In the genomic region with DNA sequence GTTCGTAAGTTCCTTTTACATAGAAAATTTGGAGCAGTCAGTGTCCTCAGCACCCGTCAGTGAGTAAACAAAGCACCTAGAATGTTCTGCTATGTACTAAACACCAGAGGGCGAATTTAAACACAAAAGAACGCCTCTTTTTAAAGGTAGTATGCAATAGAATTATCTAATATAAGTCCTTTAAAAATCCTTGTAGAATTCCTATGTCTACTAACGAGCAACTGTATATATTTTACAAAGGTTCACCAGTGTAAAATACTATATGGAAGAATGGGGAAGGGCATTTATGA, we compare ENCODE assay signal across 9 cellular contexts. TPM values are rescaled to one million over a fixed set of nuclear protein-coding genes. Genes with fewer than 3 reads are reported as not detected.
DNase-seq lines count a peak whose midpoint lies in the region; ATAC-seq and TF ChIP-seq lines count a peak whose summit lies in the region.
"Had no signal": no experiment of that assay in that cellular context is flagged by ENCODE, and none has a peak within 500 bp of the region (broad histone marks: within the 10 kb centered on the region; RNA-seq: fewer than 3 reads in every experiment).

No MANE protein-coding gene starts in this region.

- H3K9me3 Mint-ChIP-seq in progenitor cell of endocrine pancreas (ENCODE audit: low read depth) = peaks cover 3% of the 10 kb centered on the region

- TF ChIP-seq CTCF in fibroblast of mammary gland (conservative IDR thresholded peaks at IDR 0.05; ENCODE audit: control insufficient read depth, insufficient read depth, low read depth, low read length) = peak; percentile 23
- peak; percentile 31 for TF ChIP-seq CTCF in progenitor cell of endocrine pancreas (IDR thresholded peaks at IDR 0.05; ENCODE audit: unreplicated experiment)
- TF ChIP-seq CTCF in RWPE1 (conservative IDR thresholded peaks at IDR 0.05; ENCODE audit: low read depth) = no peak

- intact Hi-C loops in posterior cingulate gyrus (cut with DNase I) = no loop called here

- POLR2A ChIA-PET in RWPE1 (lab: Yijun Ruan, JAX; ENCODE audit: low non-redundant PET) = no interaction called here

- peaks cover 2% of the 10 kb centered on the region for H3K36me3 Mint-ChIP-seq in progenitor cell of endocrine pancreas (ENCODE audit: insufficient read depth)

- peak overlapping the region; percentile 48 for H3K4me3 ChIP-seq in fibroblast of mammary gland (ENCODE audit: control insufficient read depth, low read depth, low read length)
- H3K4me3 ChIP-seq: BLaER1 treated with 17β-estradiol and CSF1 and Interleukin-3, amounts not matched to agents 10 nM and 100 nM had no signal

- peak overlapping the region; percentile 38 for H3K27ac Mint-ChIP-seq in progenitor cell of endocrine pancreas

- H3K27ac ChIP-seq in RWPE1 = no peak overlapping the region
- H3K27ac ChIP-seq: BLaER1 treated with 17β-estradiol and CSF1 and Interleukin-3, amounts not matched to agents 10 nM and 100 nM had no signal

- peak overlapping the region; percentile 90 for H3K4me3 Mint-ChIP-seq in progenitor cell of endocrine pancreas (ENCODE audit: low read depth)

- H3K27me3 Mint-ChIP-seq in progenitor cell of endocrine pancreas = no peaks in the 10 kb centered on the region

- ATAC-seq in HG02981 (IDR thresholded peaks at IDR 0.05; ENCODE audit: unreplicated experiment) = peak; percentile 43

- DNase-seq in NCI-H1436 (lab: John Stamatoyannopoulos, UW) (peak; percentile 6), NCI-H1436 treated with DMSO at 0.1 percent for 48 hours (lab: John Stamatoyannopoulos, UW) (no peak), SHP77 treated with DMSO at 0.1 percent for 48 hours (lab: John Stamatoyannopoulos, UW) (peak; percentile 87), fibroblast of mammary gland (ENCODE audit: low read depth) (peak; percentile 15), progenitor cell of endocrine pancreas (ENCODE audit: low spot score, unreplicated experiment) (no peak), posterior cingulate gyrus (no peak), RWPE1 (ENCODE audit: low spot score) (no peak)

- CTCF ChIA-PET in RWPE1 (lab: Yijun Ruan, JAX) = interaction anchor here (0.6 kb wide), 1 partner anchor 706 kb away, joined by 3 read pairs; no protein-coding TSS in a partner anchor

- peaks cover 1% of the 10 kb centered on the region for H3K4me1 Mint-ChIP-seq in progenitor cell of endocrine pancreas (ENCODE audit: low read depth)

RNA-seq across cellular contexts. Expression of gene TMEM232, which starts 0.5 kb away (rescaled TPM):
- 7.1 and 8.4 TPM in 2 replicates for total RNA-seq in progenitor cell of endocrine pancreas

RNA-seq across cellular contexts. Expression of gene SLC25A46, which starts 11.8 kb away (rescaled TPM):
- total RNA-seq in progenitor cell of endocrine pancreas = 42.0 and 42.1 TPM in 2 replicates

Comparison
In these comparisons a context has a peak if more than half of its experiments do, and no peak if none do; other contexts are left out.
1. DNase-seq: peak in NCI-H1436 (single experiment), SHP77 treated with DMSO at 0.1 percent for 48 hours (single experiment) and fibroblast of mammary gland (single experiment); none in NCI-H1436 treated with DMSO at 0.1 percent for 48 hours (single experiment), progenitor cell of endocrine pancreas (single experiment), posterior cingulate gyrus (0 of 10) and RWPE1 (single experiment).